Comparison of ENCODE assay signal across 2 cellular contexts in genomic region chr6:115969207-115969929, GRCh38.
TF ChIP-seq lines count a peak whose summit lies in the region.

No MANE protein-coding gene starts in this region.

TF ChIP-seq in A549, 52 proteins besides CTCF, POLR2A, EP300 and RAD21 (continued from another document):
- TF ChIP-seq HMGXB4 (CRISPR knock-in tag; IDR thresholded peaks at IDR 0.05; ENCODE audit: borderline replicate concordance), result no peak
- TF ChIP-seq ATOH8 (CRISPR knock-in tag; IDR thresholded peaks at IDR 0.05; ENCODE audit: low read depth), result no peak

TF ChIP-seq in HepG2, 621 proteins besides CTCF, POLR2A, EP300 and RAD21 (continued from another document):
- TF ChIP-seq ATF4 (CRISPR knock-in tag; IDR thresholded peaks at IDR 0.05), result peak in 1 of 2 experiments; percentile 90; a peak in 2 of 4 replicates
- TF ChIP-seq CEBPG (CRISPR knock-in tag; IDR thresholded peaks at IDR 0.05), result peak; percentile 78
- no peak for TF ChIP-seq CENPX (CRISPR knock-in tag; IDR thresholded peaks at IDR 0.05)
- TF ChIP-seq ZNF781 (CRISPR knock-in tag; IDR thresholded peaks at IDR 0.05; ENCODE audit: borderline replicate concordance, not compliant biosample characterization), result no peak
- TF ChIP-seq ZNF205 (CRISPR knock-in tag; IDR thresholded peaks at IDR 0.05), result no peak
- TF ChIP-seq ATF2 (CRISPR knock-in tag; IDR thresholded peaks at IDR 0.05), result no peak
TF ChIP-seq in HepG2: peak in this region for 3.
